9 cellular contexts compared by ENCODE assay signal in the genomic region with DNA sequence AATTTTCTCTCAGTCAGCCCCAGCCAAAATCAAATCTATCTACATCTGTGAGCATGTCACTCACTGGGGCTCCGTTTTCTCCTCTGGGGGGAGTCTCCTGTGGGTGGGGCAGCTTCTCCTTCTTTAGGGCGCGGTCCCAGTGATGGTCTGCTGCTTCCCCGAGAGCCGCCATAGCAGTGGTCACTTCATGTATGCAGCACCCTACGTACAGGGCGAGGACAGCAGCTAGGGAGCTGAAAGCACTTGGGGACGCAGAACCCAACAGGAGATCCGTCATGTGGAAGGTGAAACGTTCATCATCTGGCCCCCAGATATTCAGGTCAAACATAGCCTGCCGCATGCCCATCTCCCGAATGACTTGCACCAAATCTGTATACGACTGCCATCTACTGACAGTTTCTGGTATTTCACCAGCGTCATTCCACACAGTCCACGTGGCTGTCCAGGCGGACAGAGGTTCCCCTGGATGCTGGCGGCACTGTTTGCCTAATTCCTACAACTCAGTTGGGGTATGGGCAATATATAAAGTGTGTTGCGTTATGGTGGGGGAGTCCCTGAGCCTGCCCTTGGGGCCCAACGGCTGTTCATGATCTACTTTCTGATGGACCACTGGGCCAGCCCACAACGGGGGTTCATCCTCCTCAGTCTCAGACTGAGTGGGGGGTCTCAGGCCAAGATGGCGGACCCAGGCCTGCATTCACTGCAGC.
DNase-seq lines count a peak whose midpoint lies in the region; ATAC-seq and TF ChIP-seq lines count a peak whose summit lies in the region.
"Had no signal": no experiment of that assay in that cellular context is flagged by ENCODE, and none has a peak within 500 bp of the region (broad histone marks: within the 10 kb centered on the region; RNA-seq: fewer than 3 reads in every experiment).

No MANE protein-coding gene starts in this region.

- no peaks in the 10 kb centered on the region for H3K36me3 ChIP-seq in mucosa of descending colon (ENCODE audit: low read depth)
- H3K36me3 ChIP-seq: BLaER1 had no signal

- DNase-seq in NCI-H82 (lab: John Stamatoyannopoulos, UW): peak; percentile 13
- no peak for DNase-seq in NCI-H82 treated with DMSO at 0.1 percent for 48 hours (lab: John Stamatoyannopoulos, UW; ENCODE audit: unreplicated experiment)
- DNase-seq in cardiac fibroblast (ENCODE audit: low read depth in 2 of 2): peak; percentile 16 to 72
- DNase-seq in mucosa of descending colon: peak in 2 of 3 donors; percentile 13 to 34
- DNase-seq in SW 1271 (lab: John Stamatoyannopoulos, UW): no peak

- no peak for TF ChIP-seq EP300 in Ishikawa (IDR thresholded peaks at IDR 0.05; ENCODE audit: borderline replicate concordance)

- H3K4me3 ChIP-seq in cardiac fibroblast (replicated peaks in 1 of 2; ENCODE audit: low read depth in 2 of 2, low read length in 2 of 2): no peak overlapping the region
- H3K4me3 ChIP-seq in mucosa of descending colon: no peak overlapping the region
- H3K4me3 ChIP-seq: BLaER1 had no signal

- TF ChIP-seq RAD21 in Ishikawa (IDR thresholded peaks at IDR 0.05; ENCODE audit: low read depth): peak; percentile 52

- ATAC-seq in mucosa of descending colon (no peak), GM21423 (IDR thresholded peaks at IDR 0.05; ENCODE audit: unreplicated experiment) (no peak), HG03442 (IDR thresholded peaks at IDR 0.05; ENCODE audit: unreplicated experiment) (no peak)

- no peaks in the 10 kb centered on the region for H3K4me1 ChIP-seq in mucosa of descending colon (ENCODE audit: low read depth)
- H3K4me1 ChIP-seq: BLaER1 had no signal

- TF ChIP-seq CTCF in cardiac fibroblast (IDR thresholded peaks at IDR 0.05; ENCODE audit: low read depth, low read length): peak; percentile 62
- TF ChIP-seq CTCF in mucosa of descending colon (IDR thresholded peaks at IDR 0.05): no peak

- peaks cover 4% of the 10 kb centered on the region for H3K9me3 ChIP-seq in mucosa of descending colon

- intact Hi-C loops in mucosa of descending colon (cut with DNase I, micrococcal nuclease): no loop called here

TF ChIP-seq in Ishikawa, 13 proteins besides CTCF, POLR2A, EP300 and RAD21:
- TF ChIP-seq FOXM1 (IDR thresholded peaks at IDR 0.05; ENCODE audit: borderline replicate concordance, low read depth) (no peak), YY1 (IDR thresholded peaks at IDR 0.05; ENCODE audit: low read depth) (no peak), MAX (IDR thresholded peaks at IDR 0.05) (no peak), EGR1 (IDR thresholded peaks at IDR 0.05) (no peak), ZBTB7A (IDR thresholded peaks at IDR 0.05; ENCODE audit: low read depth) (no peak), TCF12 (IDR thresholded peaks at IDR 0.05; ENCODE audit: low read depth) (no peak), CREB1 (IDR thresholded peaks at IDR 0.05; ENCODE audit: low read depth) (no peak), TAF1 (IDR thresholded peaks at IDR 0.05; ENCODE audit: low read depth) (no peak), NFIC (IDR thresholded peaks at IDR 0.05) (no peak), CEBPB (IDR thresholded peaks at IDR 0.05) (no peak), TEAD4 (IDR thresholded peaks at IDR 0.05) (no peak)
- TF ChIP-seq, protein P1, sequence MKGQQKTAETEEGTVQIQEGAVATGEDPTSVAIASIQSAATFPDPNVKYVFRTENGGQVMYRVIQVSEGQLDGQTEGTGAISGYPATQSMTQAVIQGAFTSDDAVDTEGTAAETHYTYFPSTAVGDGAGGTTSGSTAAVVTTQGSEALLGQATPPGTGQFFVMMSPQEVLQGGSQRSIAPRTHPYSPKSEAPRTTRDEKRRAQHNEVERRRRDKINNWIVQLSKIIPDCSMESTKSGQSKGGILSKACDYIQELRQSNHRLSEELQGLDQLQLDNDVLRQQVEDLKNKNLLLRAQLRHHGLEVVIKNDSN (IDR thresholded peaks at IDR 0.05): no peak

Comparison
In these comparisons a context has a peak if more than half of its experiments do, and no peak if none do; other contexts are left out.
1. DNase-seq: peak in NCI-H82 (single experiment), cardiac fibroblast (2 of 2) and mucosa of descending colon (2 of 3); none in NCI-H82 treated with DMSO at 0.1 percent for 48 hours (single experiment) and SW 1271 (0 of 2).